In the genomic region with DNA sequence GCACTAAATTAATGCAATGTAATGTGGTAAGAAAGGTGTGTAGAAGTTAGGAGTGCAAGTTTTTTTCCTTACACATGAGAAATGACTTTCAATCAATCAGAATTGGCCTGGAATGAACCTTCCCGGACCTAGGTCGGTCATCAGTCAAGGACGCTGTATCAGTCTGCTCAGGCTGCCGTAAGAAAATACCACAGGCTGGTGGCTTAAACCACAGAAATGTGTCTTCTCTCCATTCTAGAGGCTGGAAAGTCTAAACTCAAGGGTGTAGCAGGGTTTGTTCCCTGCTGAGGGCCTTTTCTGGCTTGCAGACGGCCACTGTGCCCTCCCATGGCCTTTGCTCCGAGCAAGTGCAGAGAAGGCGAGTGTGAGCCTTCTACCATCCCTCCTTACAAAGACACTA, we compare ENCODE assay signal across 13 cellular contexts.
A peak's percentile ranks its signal among the peaks of the same experiment; 100 is the strongest.
DNase-seq lines count a peak whose midpoint lies in the region; ATAC-seq and TF ChIP-seq lines count a peak whose summit lies in the region.
"Had no signal": no experiment of that assay in that cellular context is flagged by ENCODE, and none has a peak within 500 bp of the region (broad histone marks: within the 10 kb centered on the region; RNA-seq: fewer than 3 reads in every experiment).

No MANE protein-coding gene starts in this region.

- POLR2A ChIA-PET in CD4-positive, alpha-beta T cell (lab: Charles Lee), result interaction anchor here (1.1 kb wide), 1 partner anchor 172 kb away, joined by 3 read pairs; no protein-coding TSS in a partner anchor

- peaks cover 75% of the 10 kb centered on the region for H3K4me1 ChIP-seq in KMS-11 (ENCODE audit: low read depth, poor library complexity, severe bottlenecking)
- H3K4me1 ChIP-seq in adrenal gland (replicated peaks in 1 of 2), result peaks cover 42 to 58% of the 10 kb centered on the region in 2 donors
- H3K4me1 ChIP-seq in foreskin keratinocyte, result no peaks in the 10 kb centered on the region

- no peak for TF ChIP-seq CTCF in CD4-positive, alpha-beta T cell (IDR thresholded peaks at IDR 0.05)
- TF ChIP-seq CTCF in KMS-11 (conservative IDR thresholded peaks at IDR 0.05; ENCODE audit: low read depth, low read length), result no peak
- no peak for TF ChIP-seq CTCF in adrenal gland (IDR thresholded peaks at IDR 0.05)
- TF ChIP-seq CTCF in foreskin keratinocyte (conservative IDR thresholded peaks at IDR 0.05), result no peak

- WGBS in adrenal gland, 4 donors, result 53 to 69% (median 58%) methylated on average over 7 of the region's 7 CpGs

- H3K27ac ChIP-seq in CD4-positive, alpha-beta T cell (ENCODE audit: low read depth, low read length), result peak overlapping the region; percentile 37
- H3K27ac ChIP-seq in KMS-11, result peak overlapping the region; percentile 86
- peak overlapping the region; percentile 12 to 91 (median 62) for H3K27ac ChIP-seq in adrenal gland
- H3K27ac ChIP-seq in foreskin keratinocyte, result no peak overlapping the region
- H3K27ac ChIP-seq: SJSA1 had no signal

- peaks cover 66% of the 10 kb centered on the region for H3K4me1 Mint-ChIP-seq in CD4-positive, alpha-beta T cell (ENCODE audit: low read depth)
- H3K4me1 Mint-ChIP-seq in naive B cell, result peaks cover 48 to 82% (median 75%) of the 10 kb centered on the region in 3 donors

- H3K27ac Mint-ChIP-seq in CD4-positive, alpha-beta T cell, result peak overlapping the region; percentile 79
- peak overlapping the region; percentile 97 to 100 (median 99) for H3K27ac Mint-ChIP-seq in naive B cell
- H3K27ac Mint-ChIP-seq: nephron had no signal

- H3K9me3 ChIP-seq in CD4-positive, alpha-beta T cell (ENCODE audit: control insufficient read depth, low read length), result no peaks in the 10 kb centered on the region
- H3K9me3 ChIP-seq in adrenal gland (replicated peaks in 1 of 3), result no peaks in the 10 kb centered on the region
- H3K9me3 ChIP-seq: SJSA1 had no signal

- H3K27me3 ChIP-seq in CD4-positive, alpha-beta T cell (ENCODE audit: control insufficient read depth, insufficient read depth, low read length), result no peaks in the 10 kb centered on the region
- H3K27me3 ChIP-seq in KMS-11 (ENCODE audit: insufficient read depth, low read depth) (no peaks in the 10 kb centered on the region), adrenal gland (no peaks in the 10 kb centered on the region), foreskin keratinocyte (no peaks in the 10 kb centered on the region)
- H3K27me3 ChIP-seq: SJSA1 had no signal

- H3K27me3 Mint-ChIP-seq in CD4-positive, alpha-beta T cell, result no peaks in the 10 kb centered on the region
- no peaks in the 10 kb centered on the region for H3K27me3 Mint-ChIP-seq in naive B cell

- peak overlapping the region; percentile 43; the same call in 1 of the 2 replicates for H3K9ac ChIP-seq in KMS-11

- peaks cover 67% of the 10 kb centered on the region for H3K36me3 Mint-ChIP-seq in CD4-positive, alpha-beta T cell (ENCODE audit: low read depth)
- H3K36me3 Mint-ChIP-seq in naive B cell, result peaks cover 0 to 7% of the 10 kb centered on the region in 2 donors

- no peak for ATAC-seq in CD4-positive, alpha-beta T cell (ENCODE audit: poor library complexity)
- ATAC-seq in naive B cell (ENCODE audit: low read depth in 2 of 2) (no peak), foreskin keratinocyte (no peak)

- DNase-seq in CD4-positive, alpha-beta T cell, result no peak
- DNase-seq in adrenal gland, result peak in 1 of 7 donors; percentile 42
- no peak for DNase-seq in naive B cell
- DNase-seq in NCI-H2107 treated with DMSO at 0.1 percent for 48 hours (lab: John Stamatoyannopoulos, UW; ENCODE audit: unreplicated experiment), result no peak
- DNase-seq in activated gamma-delta T cell (lab: John Stamatoyannopoulos, UW), result no peak
- DNase-seq in foreskin keratinocyte, result no peak
- no peak for DNase-seq in activated CD4-positive, CD25-positive, alpha-beta regulatory T cell treated with anti-CD3 and anti-CD28 coated beads, Interleukin-2, amount 50 U/mL, for 72 hours
- DNase-seq: COR-L47; NCI-H1048; stimulated activated naive CD4-positive, alpha-beta T cell had no signal

- CTCF ChIA-PET in CD4-positive, alpha-beta T cell (lab: Charles Lee), result interaction anchor here (1.3 kb wide), 1 partner anchor 107 kb away, joined by 5 read pairs; no protein-coding TSS in a partner anchor

- H3K9me3 Mint-ChIP-seq in CD4-positive, alpha-beta T cell, result no peaks in the 10 kb centered on the region
- no peaks in the 10 kb centered on the region for H3K9me3 Mint-ChIP-seq in naive B cell
- H3K9me3 Mint-ChIP-seq: nephron had no signal

- H3K4me3 Mint-ChIP-seq in CD4-positive, alpha-beta T cell, result peak overlapping the region; percentile 42
- peak overlapping the region in 6 of 8 donors; percentile 3 to 64 (median 50) for H3K4me3 Mint-ChIP-seq in naive B cell
- H3K4me3 Mint-ChIP-seq: nephron had no signal

- H4K20me1 ChIP-seq in KMS-11 (ENCODE audit: insufficient read depth), result no peaks in the 10 kb centered on the region

- H3K4me2 ChIP-seq in KMS-11, result peak overlapping the region; percentile 99

- H3K79me2 ChIP-seq in KMS-11 (ENCODE audit: insufficient read depth, low read depth), result peaks cover 63% of the 10 kb centered on the region

- H3K36me3 ChIP-seq in KMS-11 (ENCODE audit: insufficient read depth) (no peaks in the 10 kb centered on the region), adrenal gland (replicated peaks in 1 of 2) (peaks cover 0 to 8% of the 10 kb centered on the region in 2 donors)

- no peak for TF ChIP-seq POLR2A in adrenal gland (IDR thresholded peaks at IDR 0.05)

- H3K4me3 ChIP-seq in KMS-11 (IDR thresholded peaks at IDR 0.05; ENCODE audit: insufficient read depth, low read depth, low read length), result no peak overlapping the region
- H3K4me3 ChIP-seq in adrenal gland, result no peak overlapping the region
- H3K4me3 ChIP-seq: SJSA1 had no signal

- H2AFZ ChIP-seq in KMS-11 (ENCODE audit: low read depth), result no peak overlapping the region

- intact Hi-C loops in CD4-positive, alpha-beta T cell (cut with DNase I, micrococcal nuclease), result loop anchor here in 1 of 2 experiments (5.0 kb wide), 1 partner anchor 35 kb away; no protein-coding TSS in a partner anchor
- intact Hi-C loops in adrenal gland (cut with DNase I), result no loop called here
